ENCODE assay signal across 38 cellular contexts in genomic region chr5:178998441-178998840, GRCh38. TPM values are rescaled to one million over a fixed set of nuclear protein-coding genes. Genes with fewer than 3 reads are reported as not detected.
"Had no signal": no experiment of that assay in that cellular context is flagged by ENCODE, and none has a peak within 500 bp of the region (broad histone marks: within the 10 kb centered on the region; RNA-seq: fewer than 3 reads in every experiment).

No MANE protein-coding gene starts in this region.

- H3K4me3 ChIP-seq: MG63 had no signal

- H3K36me3 ChIP-seq: MG63 had no signal

- DNase-seq: Karpas-422, Kasumi-1, MG63, MM.1S, MV-4-11, NCI-H1048, NCI-H1092, NCI-H1092 treated with DMSO at 0.1 percent for 48 hours, NCI-H1105, NCI-H1105 treated with DMSO at 0.1 percent for 48 hours, NCI-H1417, NCI-H1417 treated with DMSO at 0.1 percent for 48 hours, NCI-H1436, NCI-H1436 treated with DMSO at 0.1 percent for 48 hours, NCI-H146, NCI-H1694, NCI-H1694 treated with DMSO at 0.1 percent for 48 hours, NCI-H187, NCI-H187 treated with DMSO at 0.1 percent for 48 hours, NCI-H1930, NCI-H2029, NCI-H2029 treated with DMSO at 0.1 percent for 48 hours, NCI-H2081, NCI-H2081 treated with DMSO at 0.1 percent for 48 hours, NCI-H2107, NCI-H2171, NCI-H2171 treated with DMSO at 0.1 percent for 48 hours, NCI-H2227 treated with DMSO at 0.1 percent for 48 hours, NCI-H345, NCI-H446, NCI-H446 treated with DMSO at 0.1 percent for 48 hours, NCI-H510A, NCI-H510A treated with DMSO at 0.1 percent for 48 hours, NCI-H524 had no signal

RNA-seq across cellular contexts. Expression of gene GRM6, which starts 3.3 kb away (rescaled TPM):
- total RNA-seq: LHCN-M2, M059J, MCF 10A, NCI-H460 had no signal

RNA-seq across cellular contexts. Expression of gene ZNF454, which starts 57.4 kb away (rescaled TPM):
- total RNA-seq: LHCN-M2, MCF 10A, NCI-H460 had no signal
